ENCODE assay signal across 25 cellular contexts in the genomic region with DNA sequence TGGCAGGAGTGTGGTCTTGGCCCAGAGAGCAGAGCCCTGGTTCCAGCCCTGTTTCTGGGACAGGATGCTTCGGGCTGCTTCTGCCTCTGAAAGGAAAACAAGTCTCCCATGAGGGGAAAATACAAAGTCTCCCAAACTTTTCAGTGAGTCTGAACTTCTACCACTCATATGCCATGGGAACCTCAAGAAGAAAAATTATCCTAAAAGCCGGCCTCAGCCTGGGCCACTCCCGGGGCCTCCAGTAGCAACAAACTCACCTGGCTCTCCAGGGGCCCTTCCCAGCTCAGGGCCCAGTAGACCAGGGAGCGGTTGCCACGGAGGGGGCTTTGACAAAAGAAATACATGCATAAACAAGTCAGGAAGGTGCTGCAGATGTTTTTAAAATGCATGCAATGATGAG.
DNase-seq lines count a peak whose midpoint lies in the region; ATAC-seq and TF ChIP-seq lines count a peak whose summit lies in the region.
"Had no signal": no experiment of that assay in that cellular context is flagged by ENCODE, and none has a peak within 500 bp of the region (broad histone marks: within the 10 kb centered on the region; RNA-seq: fewer than 3 reads in every experiment).

No MANE protein-coding gene starts in this region.

- no peaks in the 10 kb centered on the region for H3K36me3 ChIP-seq in vagina
- H3K36me3 ChIP-seq: BE2C, SJSA1 had no signal

- H3K9me3 ChIP-seq in vagina = no peaks in the 10 kb centered on the region
- H3K9me3 ChIP-seq: BE2C, SJSA1 had no signal

- H3K27ac ChIP-seq in coronary artery (no peak overlapping the region), vagina (no peak overlapping the region)
- H3K27ac ChIP-seq: PC-9, SJSA1 had no signal

- no peaks in the 10 kb centered on the region for H3K9me3 Mint-ChIP-seq in activated T-cell treated with anti-CD3 and anti-CD28 coated beads, Interleukin-2, amount 50 U/mL, for 4 hours
- H3K9me3 Mint-ChIP-seq: CD8-positive, alpha-beta memory T cell had no signal

- no peak overlapping the region for H3K4me3 ChIP-seq in coronary artery
- no peak overlapping the region for H3K4me3 ChIP-seq in vagina
- H3K4me3 ChIP-seq: PC-9, SJSA1 had no signal

- H3K36me3 Mint-ChIP-seq in activated T-cell treated with anti-CD3 and anti-CD28 coated beads, Interleukin-2, amount 50 U/mL, for 4 hours (ENCODE audit: insufficient read depth) = no peaks in the 10 kb centered on the region
- H3K36me3 Mint-ChIP-seq: CD14-positive monocyte; CD8-positive, alpha-beta memory T cell had no signal

- peaks cover 15% of the 10 kb centered on the region for H3K27me3 Mint-ChIP-seq in activated T-cell treated with anti-CD3 and anti-CD28 coated beads, Interleukin-2, amount 50 U/mL, for 4 hours (ENCODE audit: low read depth)

- intact Hi-C loops in vagina (cut with DNase I) = no loop called here

- no peaks in the 10 kb centered on the region for H3K4me1 Mint-ChIP-seq in activated T-cell treated with anti-CD3 and anti-CD28 coated beads, Interleukin-2, amount 50 U/mL, for 4 hours (ENCODE audit: low read depth)
- H3K4me1 Mint-ChIP-seq: CD14-positive monocyte; CD8-positive, alpha-beta memory T cell had no signal

- ATAC-seq in activated T-cell treated with anti-CD3 and anti-CD28 coated beads, Interleukin-2, amount 50 U/mL, for 4 hours = no peak
- ATAC-seq: Right ventricle myocardium inferior had no signal

- DNase-seq in NCI-H345 (lab: John Stamatoyannopoulos, UW) (peak; percentile 37), NCI-H345 treated with DMSO at 0.1 percent for 48 hours (lab: John Stamatoyannopoulos, UW; ENCODE audit: unreplicated experiment) (no peak), coronary artery (ENCODE audit: low spot score) (peak; percentile 46), midbrain (lab: John Stamatoyannopoulos, UW) (peak; percentile 39), vagina (ENCODE audit: extremely low spot score in 2 of 2) (peak; percentile 25 to 71), DMS79 (lab: John Stamatoyannopoulos, UW) (no peak), LoVo (ENCODE audit: low spot score) (no peak)
- no peak for DNase-seq in activated T-cell treated with anti-CD3 and anti-CD28 coated beads, Interleukin-2, amount 50 U/mL, for 4 hours
- DNase-seq: 8988T; ACHN; BE2C; CD8-positive, alpha-beta memory T cell; DMS 273 treated with DMSO at 0.1 percent for 48 hours; DMS79 treated with DMSO at 0.1 percent for 48 hours; GF-D8; IMR-90; KG1; MM.1S; NCI-H2029; NCI-H446 treated with DMSO at 0.1 percent for 48 hours; NCI-H526; PC-9 had no signal

- no peaks in the 10 kb centered on the region for H3K4me1 ChIP-seq in vagina
- H3K4me1 ChIP-seq: BE2C, SJSA1 had no signal

- no peak for TF ChIP-seq POLR2A in vagina (IDR thresholded peaks at IDR 0.05)

- no peak for TF ChIP-seq CTCF in coronary artery (IDR thresholded peaks at IDR 0.05)
- TF ChIP-seq CTCF in vagina (IDR thresholded peaks at IDR 0.05) = no peak

- no peak overlapping the region for H3K4me3 Mint-ChIP-seq in activated T-cell treated with anti-CD3 and anti-CD28 coated beads, Interleukin-2, amount 50 U/mL, for 4 hours
- H3K4me3 Mint-ChIP-seq: CD14-positive monocyte; CD8-positive, alpha-beta memory T cell had no signal

- H3K27me3 ChIP-seq in vagina = no peaks in the 10 kb centered on the region

Comparison
In these comparisons a context has a peak if more than half of its experiments do, and no peak if none do; other contexts are left out.
1. DNase-seq: peak in NCI-H345 (single experiment), coronary artery (single experiment), midbrain (single experiment) and vagina (2 of 2); none in NCI-H345 treated with DMSO at 0.1 percent for 48 hours (single experiment), DMS79 (single experiment), activated T-cell treated with anti-CD3 and anti-CD28 coated beads, Interleukin-2, amount 50 U/mL, for 4 hours (single experiment) and LoVo (single experiment).